ENCODE assay signal across 19 cellular contexts in genomic region chr22:36926721-36927435, GRCh38. TPM values are rescaled to one million over a fixed set of nuclear protein-coding genes. Genes with fewer than 3 reads are reported as not detected.
DNase-seq lines count a peak whose midpoint lies in the region; ATAC-seq, FAIRE-seq and TF ChIP-seq lines count a peak whose summit lies in the region.
"Had no signal": no experiment of that assay in that cellular context is flagged by ENCODE, and none has a peak within 500 bp of the region (broad histone marks: within the 10 kb centered on the region; RNA-seq: fewer than 3 reads in every experiment).

No MANE protein-coding gene starts in this region.

- H3K9ac ChIP-seq in GM12878 (ENCODE audit: control insufficient read depth, insufficient read depth, low read length): no peak overlapping the region

- no peak for TF ChIP-seq EP300 in GM12878 (IDR thresholded peaks at IDR 0.05; ENCODE audit: borderline replicate concordance in 1 of 2, control insufficient read depth in 1 of 2, low read depth in 2 of 2, low read length in 2 of 2)

- no peak for FAIRE-seq in GM12878 (lab: Jason Lieb, UNC)
- FAIRE-seq: A204.1, RCC 7860 had no signal

- SMC1A ChIA-PET in GM12878 (lab: Charles Lee; ENCODE audit: uncharacterized antibody, unreplicated experiment): interaction anchor here (1.0 to 1.5 kb wide), 2 partner anchors 10 to 15 kb away, joined by 3 to 4 read pairs; no protein-coding TSS in a partner anchor

- H3K9me3 ChIP-seq in right atrium auricular region (no peaks in the 10 kb centered on the region), right cardiac atrium (ENCODE audit: control insufficient read depth, low read length) (no peaks in the 10 kb centered on the region), GM12878 (replicated peaks; ENCODE audit: control insufficient read depth, insufficient read depth, low read length) (no peaks in the 10 kb centered on the region), neutrophil (no peaks in the 10 kb centered on the region)
- H3K9me3 ChIP-seq: SJSA1 had no signal

- peaks cover 2% of the 10 kb centered on the region for H3K79me2 ChIP-seq in GM12878 (ENCODE audit: control insufficient read depth, insufficient read depth, low read length)

- no peak overlapping the region for H2AFZ ChIP-seq in GM12878 (ENCODE audit: control insufficient read depth, low read depth, low read length)

- RAD21 ChIA-PET in GM12878 (lab: Charles Lee; ENCODE audit: unreplicated experiment): interaction anchor here (0.6 kb wide), 1 partner anchor 86 kb away, joined by 3 read pairs; no protein-coding TSS in a partner anchor

- H3K36me3 ChIP-seq in right atrium auricular region (no peaks in the 10 kb centered on the region), GM12878 (ENCODE audit: control insufficient read depth in 2 of 2, insufficient read depth in 2 of 2, low read length in 1 of 2) (peaks cover 6 to 13% of the 10 kb centered on the region in 2 experiments; a peak in 3 of 4 replicates), neutrophil (peaks cover 100% of the 10 kb centered on the region)
- H3K36me3 ChIP-seq: SJSA1 had no signal

- intact Hi-C loops in right cardiac atrium (cut with DNase I) (no loop called here), GM12878 (cut with micrococcal nuclease; ENCODE audit: unreplicated experiment) (no loop called here)

- peak; percentile 54 for DNase-seq in right atrium auricular region (ENCODE audit: low spot score)
- DNase-seq in right cardiac atrium: no peak
- no peak for DNase-seq in GM12878 (ENCODE audit: low read depth, low spot score)
- DNase-seq in stimulated activated naive CD8-positive, alpha-beta T cell treated with anti-CD3 and anti-CD28 coated beads, Interleukin-15, Interleukin-2, amounts not matched to agents 100 U/mL and 50 U/mL, for 24 hours: no peak
- no peak for DNase-seq in left lobe of liver (ENCODE audit: low spot score)
- DNase-seq in dermis blood vessel endothelial cell: no peak
- DNase-seq: EL, GF-D8, Karpas-422, NCI-H1694, NCI-H2081, NCI-H2171, NCI-H526, OCI-M1 had no signal

- CTCF ChIA-PET in GM12878 (lab: Yijun Ruan, JAX): no interaction called here

- H3K27ac ChIP-seq in right atrium auricular region (no peak overlapping the region), right cardiac atrium (ENCODE audit: low read length) (no peak overlapping the region), GM12878 (ENCODE audit: control insufficient read depth, insufficient read depth) (no peak overlapping the region), neutrophil (peak overlapping the region; percentile 82)

- WGBS in right cardiac atrium: 70% methylated on average over 14 of the region's 14 CpGs
- WGBS in GM12878 (ENCODE audit: insufficient coverage, insufficient replicate concordance, low lambda C conversion rate, missing lambda C conversion rate): 44% methylated on average over 14 of the region's 14 CpGs

- POLR2A ChIA-PET in GM12878 (lab: Charles Lee): no interaction called here

- TSS peak; percentile 30 for BruUV-seq in GM12878 (replicated peaks; lab: Mats Ljungman, UMichigan)

- no peak for TF ChIP-seq RAD21 in GM12878 (IDR thresholded peaks at IDR 0.05; ENCODE audit: insufficient read depth, low read depth, low read length)

- no peak for TF ChIP-seq POLR2A in GM12878 (IDR thresholded peaks at IDR 0.05; ENCODE audit: low read depth, low read length)

- H3K4me1 ChIP-seq in right atrium auricular region (peaks cover 0 to 7% of the 10 kb centered on the region in 2 donors), right cardiac atrium (ENCODE audit: control insufficient read depth, insufficient read depth, low read length) (no peaks in the 10 kb centered on the region), GM12878 (ENCODE audit: control insufficient read depth, insufficient read depth, low read length) (peaks cover 5% of the 10 kb centered on the region), neutrophil (ENCODE audit: control insufficient read depth in 1 of 2, insufficient read depth in 1 of 2, low read depth in 1 of 2, low read length in 1 of 2) (peaks cover 28 to 45% of the 10 kb centered on the region in 2 experiments)

- H3K4me3 ChIP-seq in right atrium auricular region (no peak overlapping the region), right cardiac atrium (ENCODE audit: low read length) (no peak overlapping the region), GM12878 (no peak overlapping the region), neutrophil (ENCODE audit: low read depth in 1 of 2, low read length in 1 of 2) (no peak overlapping the region)
- H3K4me3 ChIP-seq: SJSA1 had no signal

- in situ Hi-C loops in GM12878 (cut with MboI): no loop called here

- ATAC-seq in right cardiac atrium: no peak
- no peak for ATAC-seq in GM12878
- ATAC-seq in stimulated activated naive CD8-positive, alpha-beta T cell treated with anti-CD3 and anti-CD28 coated beads, Interleukin-15, Interleukin-2, amounts not matched to agents 100 U/mL and 50 U/mL, for 24 hours: no peak
- ATAC-seq in left lobe of liver: no peak

- no peaks in the 10 kb centered on the region for H4K20me1 ChIP-seq in GM12878 (ENCODE audit: control insufficient read depth, insufficient read depth)

- no peak overlapping the region for H3K4me2 ChIP-seq in GM12878 (ENCODE audit: control insufficient read depth, insufficient read depth)

- TF ChIP-seq CTCF in right atrium auricular region (IDR thresholded peaks at IDR 0.05) (no peak), GM12878 (IDR thresholded peaks at IDR 0.05 in 2 of 3, conservative IDR thresholded peaks at IDR 0.05 in 1 of 3; ENCODE audit: control insufficient read depth in 2 of 3, extremely low read depth in 1 of 3, insufficient read depth in 1 of 3, low read depth in 3 of 3, low read length in 3 of 3) (no peak), neutrophil (IDR thresholded peaks at IDR 0.05) (no peak)

- no peaks in the 10 kb centered on the region for H3K27me3 ChIP-seq in right atrium auricular region
- H3K27me3 ChIP-seq in right cardiac atrium (ENCODE audit: control insufficient read depth, insufficient read depth): no peaks in the 10 kb centered on the region
- H3K27me3 ChIP-seq in GM12878 (replicated peaks in 1 of 2; ENCODE audit: control insufficient read depth in 2 of 2, insufficient read depth in 2 of 2, low read length in 1 of 2): no peaks in the 10 kb centered on the region
- no peaks in the 10 kb centered on the region for H3K27me3 ChIP-seq in neutrophil

TF ChIP-seq in GM12878, 131 proteins besides CTCF, POLR2A, EP300 and RAD21 (continues in another document):
- TF ChIP-seq, protein P1, sequence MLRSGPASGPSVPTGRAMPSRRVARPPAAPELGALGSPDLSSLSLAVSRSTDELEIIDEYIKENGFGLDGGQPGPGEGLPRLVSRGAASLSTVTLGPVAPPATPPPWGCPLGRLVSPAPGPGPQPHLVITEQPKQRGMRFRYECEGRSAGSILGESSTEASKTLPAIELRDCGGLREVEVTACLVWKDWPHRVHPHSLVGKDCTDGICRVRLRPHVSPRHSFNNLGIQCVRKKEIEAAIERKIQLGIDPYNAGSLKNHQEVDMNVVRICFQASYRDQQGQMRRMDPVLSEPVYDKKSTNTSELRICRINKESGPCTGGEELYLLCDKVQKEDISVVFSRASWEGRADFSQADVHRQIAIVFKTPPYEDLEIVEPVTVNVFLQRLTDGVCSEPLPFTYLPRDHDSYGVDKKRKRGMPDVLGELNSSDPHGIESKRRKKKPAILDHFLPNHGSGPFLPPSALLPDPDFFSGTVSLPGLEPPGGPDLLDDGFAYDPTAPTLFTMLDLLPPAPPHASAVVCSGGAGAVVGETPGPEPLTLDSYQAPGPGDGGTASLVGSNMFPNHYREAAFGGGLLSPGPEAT (IDR thresholded peaks at IDR 0.05; ENCODE audit: low read depth): no peak
- TF ChIP-seq, protein P2, sequence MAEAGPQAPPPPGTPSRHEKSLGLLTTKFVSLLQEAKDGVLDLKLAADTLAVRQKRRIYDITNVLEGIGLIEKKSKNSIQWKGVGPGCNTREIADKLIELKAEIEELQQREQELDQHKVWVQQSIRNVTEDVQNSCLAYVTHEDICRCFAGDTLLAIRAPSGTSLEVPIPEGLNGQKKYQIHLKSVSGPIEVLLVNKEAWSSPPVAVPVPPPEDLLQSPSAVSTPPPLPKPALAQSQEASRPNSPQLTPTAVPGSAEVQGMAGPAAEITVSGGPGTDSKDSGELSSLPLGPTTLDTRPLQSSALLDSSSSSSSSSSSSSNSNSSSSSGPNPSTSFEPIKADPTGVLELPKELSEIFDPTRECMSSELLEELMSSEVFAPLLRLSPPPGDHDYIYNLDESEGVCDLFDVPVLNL (IDR thresholded peaks at IDR 0.05; ENCODE audit: low read depth, low read length): no peak
- TF ChIP-seq PBX3 (IDR thresholded peaks at IDR 0.05; ENCODE audit: insufficient replicate concordance, low read depth, low read length) (no peak), ZSCAN29 (IDR thresholded peaks at IDR 0.05) (no peak)

RNA-seq across cellular contexts. Expression of gene CSF2RB, which starts 13.4 kb away (rescaled TPM):
- total RNA-seq in right atrium auricular region (1 to 10 TPM; 1.8 to 4.2 TPM), right cardiac atrium (1 to 10 TPM; 1.8 to 2.6 (median 2.3) TPM), GM12878 (2014; rRNA removed) (9.4 and 10.1 TPM in 2 replicates), GM12878 (2014; rRNA removed; fragmentation: Illumina TruSeq; extraction: Trizol) (4.5 and 5.1 TPM in 2 replicates), GM12878 (2021) (8.9 and 9.4 TPM in 2 replicates), left lobe of liver (1.1 TPM), dermis blood vessel endothelial cell (7.1 and 9.2 TPM in 2 replicates)
- polyA plus RNA-seq in right cardiac atrium (0.75 TPM), GM12878 (2011; rRNA removed) (11.2 and 12.5 TPM in 2 replicates), GM12878 (2014; fragmentation: Illumina TruSeq; extraction: Trizol) (3.3 and 5.6 TPM in 2 replicates), GM12878 (2014; fragmentation: Nextera tagmentation; extraction: Ambion mirVana) (1 to 10 TPM in 1 of 2 experiments, under 1 TPM in 1; 0.82 to 1.5 TPM), GM12878 (2014; rRNA removed) (9.9 and 10.7 TPM in 2 replicates), GM12878 (2016; fragmentation: Nextera tagmentation; extraction: Ambion mirVana) (1 to 10 TPM; 2.7 to 3.5 TPM)
- 70.3 and 76.1 TPM in 2 replicates for total RNA-seq in GM12878 (2013; cell fraction: nucleolus; rRNA removed)
- 3.2 TPM for polyA plus RNA-seq in GM12878 (2011; ENCODE audit: low read depth)
- 9.3 and 12.2 TPM in 2 replicates for polyA plus RNA-seq in GM12878 (2011; cell fraction: cytosol; rRNA removed)
- 42.1 and 51.7 TPM in 2 replicates for polyA plus RNA-seq in GM12878 (2011; cell fraction: nucleus; rRNA removed)
- polyA plus RNA-seq in GM12878 (2012): 8.3 and 8.6 TPM in 2 replicates
- 10.5 and 25.9 TPM in 2 replicates for polyA minus RNA-seq in GM12878 (2011; rRNA and poly(A)+ RNA removed)
- 5.3 and 5.5 TPM in 2 replicates for polyA minus RNA-seq in GM12878 (2011; cell fraction: cytosol; rRNA and poly(A)+ RNA removed)
- 11.3 and 11.5 TPM in 2 replicates for polyA minus RNA-seq in GM12878 (2011; cell fraction: nucleus; rRNA and poly(A)+ RNA removed)
- total RNA-seq: H4 had no signal
